10 cellular contexts compared by ENCODE assay signal in genomic region chr2:9778012-9778411, GRCh38.
A peak's percentile ranks its signal among the peaks of the same experiment; 100 is the strongest.
DNase-seq lines count a peak whose midpoint lies in the region; ATAC-seq and TF ChIP-seq lines count a peak whose summit lies in the region.
"Had no signal": no experiment of that assay in that cellular context is flagged by ENCODE, and none has a peak within 500 bp of the region (broad histone marks: within the 10 kb centered on the region; RNA-seq: fewer than 3 reads in every experiment).

No MANE protein-coding gene starts in this region.

- peak; percentile 21 for TF ChIP-seq CTCF in GM20000 (IDR thresholded peaks at IDR 0.05; ENCODE audit: extremely low read depth, missing control alignments)
- TF ChIP-seq CTCF in thyroid gland (IDR thresholded peaks at IDR 0.05), result no peak

- H3K4me2 ChIP-seq in BLaER1, result peak overlapping the region; percentile 96

- peak overlapping the region; percentile 71; the same call in 1 of the 2 replicates for H3K9ac ChIP-seq in BLaER1

- H3K27ac ChIP-seq in BLaER1 (peak overlapping the region; percentile 89), thyroid gland (no peak overlapping the region)

- WGBS in thyroid gland, 2 donors, result 86 to 95% methylated on average over 3 to 8 of the region's 9 CpGs

- no peaks in the 10 kb centered on the region for H4K20me1 ChIP-seq in BLaER1

- TF ChIP-seq POLR2A in thyroid gland (IDR thresholded peaks at IDR 0.05), result no peak

- DNase-seq in GM20000 (ENCODE audit: low spot score) (no peak), UCSD-AML1 (lab: John Stamatoyannopoulos, UW; ENCODE audit: unreplicated experiment) (peak; percentile 58), iPS-NIHi7 (ENCODE audit: extremely low spot score) (peak; percentile 73), H4 (ENCODE audit: low spot score) (no peak), thyroid gland (no peak), SHP77 treated with DMSO at 0.1 percent for 48 hours (lab: John Stamatoyannopoulos, UW) (no peak)
- DNase-seq: NCI-H1092 treated with DMSO at 0.1 percent for 48 hours; stimulated activated CD4-positive, alpha-beta T cell treated with anti-CD3 and anti-CD28 coated beads, Interleukin-2, amount 100 ng/mL, for 24 hours had no signal

- H3K4me3 ChIP-seq in BLaER1 (0 out of 2 replicates have a peak overlapping the region, but pooled peaks have one; percentile 55), thyroid gland (replicated peaks in 1 of 3) (no peak overlapping the region)

- H3K4me1 ChIP-seq in BLaER1 (peaks cover 96% of the 10 kb centered on the region), thyroid gland (no peaks in the 10 kb centered on the region)

- H3K9me3 ChIP-seq in BLaER1 (peaks cover 10% of the 10 kb centered on the region; the same call in 1 of the 2 replicates), thyroid gland (no peaks in the 10 kb centered on the region)

- no peaks in the 10 kb centered on the region for H3K36me3 ChIP-seq in BLaER1
- no peaks in the 10 kb centered on the region for H3K36me3 ChIP-seq in thyroid gland

- intact Hi-C loops in thyroid gland (cut with DNase I), result no loop called here

- ATAC-seq in HG03039 (IDR thresholded peaks at IDR 0.05; ENCODE audit: unreplicated experiment), result no peak

- no peaks in the 10 kb centered on the region for H3K27me3 ChIP-seq in BLaER1
- H3K27me3 ChIP-seq in thyroid gland, result no peaks in the 10 kb centered on the region

Comparison
In these comparisons a context has a peak if more than half of its experiments do, and no peak if none do; other contexts are left out.
1. DNase-seq: peak in UCSD-AML1 (single experiment) and iPS-NIHi7 (single experiment); none in GM20000 (single experiment), H4 (single experiment), thyroid gland (0 of 2) and SHP77 treated with DMSO at 0.1 percent for 48 hours (single experiment).